8 cellular contexts compared by ENCODE assay signal in the genomic region with DNA sequence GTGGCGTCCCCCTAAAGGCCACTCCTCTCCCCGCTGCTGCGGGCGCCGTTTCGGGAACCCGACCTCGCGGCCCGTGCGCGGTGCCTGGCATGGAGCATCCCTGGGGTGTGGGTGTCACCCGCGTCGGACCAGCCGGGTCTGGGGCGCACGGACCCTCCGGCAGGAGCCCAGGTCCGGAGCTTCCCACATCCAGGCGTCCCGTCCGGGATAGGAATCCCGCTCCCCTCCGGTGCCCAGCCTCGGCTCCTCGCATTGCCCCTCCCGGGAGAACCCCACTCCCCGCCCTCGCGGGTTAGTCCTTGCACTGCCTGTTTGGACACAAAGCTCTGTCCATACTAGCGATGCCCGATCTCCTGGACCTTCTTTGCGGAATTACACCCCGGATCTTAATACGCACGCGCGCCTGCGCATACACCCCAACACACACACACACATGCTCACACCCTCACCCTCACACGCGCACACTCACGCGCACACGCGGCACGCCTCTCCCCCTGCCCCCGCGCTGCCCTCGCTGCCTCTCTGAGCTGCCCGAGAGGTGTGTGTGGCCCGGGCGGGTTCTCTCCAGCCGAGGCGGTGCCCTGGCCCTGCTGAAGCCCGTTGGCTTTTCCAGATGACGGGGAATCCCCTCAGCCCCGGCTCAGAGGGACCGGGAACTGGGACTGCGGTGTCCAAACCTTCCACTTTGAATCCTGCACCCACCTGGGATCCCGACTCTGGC. TPM values are rescaled to one million over a fixed set of nuclear protein-coding genes. Genes with fewer than 3 reads are reported as not detected.
DNase-seq lines count a peak whose midpoint lies in the region; ATAC-seq and TF ChIP-seq lines count a peak whose summit lies in the region.

No MANE protein-coding gene starts in this region.

- H3K4me3 ChIP-seq in AG09309 (ENCODE audit: control insufficient read depth, low read depth, low read length): peak overlapping the region; percentile 97
- H3K4me3 ChIP-seq in Panc1 (ENCODE audit: low read depth in 2 of 2, low read length in 2 of 2): peak overlapping the region; percentile 63 to 75
- peak overlapping the region; percentile 90 to 91 for H3K4me3 ChIP-seq in tibial artery

- in situ Hi-C loops in Panc1 (cut with HindIII; ENCODE audit: low pct_unique_long_range_greater_than_20kb, low sequenced_read_pairs): no loop called here

- H3K27me3 ChIP-seq in Panc1 (ENCODE audit: control insufficient read depth, insufficient read depth, low read length): peaks cover 5% of the 10 kb centered on the region; the same call in 1 of the 2 replicates
- no peaks in the 10 kb centered on the region for H3K27me3 ChIP-seq in tibial artery

- intact Hi-C loops in Panc1 (cut with micrococcal nuclease; ENCODE audit: unreplicated experiment): no loop called here
- intact Hi-C loops in tibial artery (cut with DNase I; ENCODE audit: low total_unique reads): loop anchor here (5.0 to 10.0 kb wide), 2 partner anchors 108 to 149 kb away; partner anchors contain the start of genes FKBP14, PLEKHA8 and ZNRF2

- H3K9me3 ChIP-seq in Panc1 (ENCODE audit: control insufficient read depth, insufficient read depth, low read depth, low read length) (no peaks in the 10 kb centered on the region), tibial artery (no peaks in the 10 kb centered on the region)

- H3K27ac ChIP-seq in Panc1 (ENCODE audit: low read length) (no peak overlapping the region), tibial artery (peak overlapping the region; percentile 92 to 95)

- POLR2A ChIA-PET in Panc1 (lab: Charles Lee): no interaction called here

- no peaks in the 10 kb centered on the region for H3K36me3 ChIP-seq in Panc1 (ENCODE audit: control insufficient read depth, insufficient read depth, low read length)
- no peaks in the 10 kb centered on the region for H3K36me3 ChIP-seq in tibial artery

- ATAC-seq in GM18907 (IDR thresholded peaks at IDR 0.05; ENCODE audit: unreplicated experiment): peak; percentile 41
- peak; percentile 22 for ATAC-seq in HG03139 (IDR thresholded peaks at IDR 0.05; ENCODE audit: unreplicated experiment)
- ATAC-seq in Panc1: peak; percentile 60

- no peak for DNase-seq in AG09309 (ENCODE audit: low read depth)
- no peak for DNase-seq in Panc1 (ENCODE audit: low read depth, low spot score)
- peak; percentile 42 for DNase-seq in activated gamma-delta T cell treated with Interleukin-2 at 50 U/mL for 16 hours
- peak; percentile 26 for DNase-seq in fibroblast of the conjunctiva (ENCODE audit: low read depth)
- peak; percentile 81 to 85 for DNase-seq in tibial artery

- no peaks in the 10 kb centered on the region for H3K9me3 Mint-ChIP-seq in nephron

- H3K4me1 Mint-ChIP-seq in nephron: peaks cover 21% of the 10 kb centered on the region

- CTCF ChIA-PET in Panc1 (lab: Charles Lee): no interaction called here

- H3K36me3 Mint-ChIP-seq in nephron (ENCODE audit: low read depth): no peaks in the 10 kb centered on the region

- peak overlapping the region; percentile 60 to 84 (median 77) for H3K27ac Mint-ChIP-seq in nephron

- no TSS peak for BruUV-seq in Panc1 (replicated peaks; lab: Mats Ljungman, UMichigan)

- no peaks in the 10 kb centered on the region for H3K4me1 ChIP-seq in Panc1 (ENCODE audit: control insufficient read depth, insufficient read depth, low read length)
- peaks cover 0 to 52% (median 27%) of the 10 kb centered on the region in 4 donors for H3K4me1 ChIP-seq in tibial artery

- H3K4me3 Mint-ChIP-seq in nephron: peak overlapping the region; percentile 87 to 99 (median 99)

- peaks cover 3% of the 10 kb centered on the region for H3K27me3 Mint-ChIP-seq in nephron (ENCODE audit: low read depth)

- TF ChIP-seq CTCF in AG09309 (IDR thresholded peaks at IDR 0.05; ENCODE audit: control insufficient read depth, insufficient read depth, low read depth, low read length, missing control alignments) (no peak), Panc1 (IDR thresholded peaks at IDR 0.05) (no peak), nephron (IDR thresholded peaks at IDR 0.05; ENCODE audit: unreplicated experiment in 3 of 3) (no peak), tibial artery (IDR thresholded peaks at IDR 0.05) (no peak)

RNA-seq across cellular contexts. Expression of gene MTURN, which starts 0.9 kb away (rescaled TPM):
- total RNA-seq in Panc1 (2021; ENCODE audit: unreplicated experiment): 1.2 TPM
- 1.6 TPM for polyA plus RNA-seq in Panc1 (2012; ENCODE audit: insufficient read length)

Comparison
In these comparisons a context has a peak if more than half of its experiments do, and no peak if none do; other contexts are left out.
1. DNase-seq: peak in activated gamma-delta T cell treated with Interleukin-2 at 50 U/mL for 16 hours (single experiment), fibroblast of the conjunctiva (single experiment) and tibial artery (2 of 2); none in AG09309 (single experiment) and Panc1 (single experiment).
2. Peak in every context shown above with its lines, with median percentiles within 50 percentile points of each other: H3K4me3 ChIP-seq and ATAC-seq.